In genomic region chr2:156340377-156340776, GRCh38 we compare ENCODE assay signal across 10 cellular contexts. TPM values are rescaled to one million over a fixed set of nuclear protein-coding genes. Genes with fewer than 3 reads are reported as not detected.
DNase-seq lines count a peak whose midpoint lies in the region; ATAC-seq, FAIRE-seq and TF ChIP-seq lines count a peak whose summit lies in the region.
"Had no signal": no experiment of that assay in that cellular context is flagged by ENCODE, and none has a peak within 500 bp of the region (broad histone marks: within the 10 kb centered on the region; RNA-seq: fewer than 3 reads in every experiment).

No MANE protein-coding gene starts in this region.

- WGBS in A549 (ENCODE audit: missing lambda C conversion rate) = 10% methylated on average over 1 of the region's 1 CpG

- FAIRE-seq in A549 (lab: Jason Lieb, UNC) = no peak
- FAIRE-seq: kidney had no signal

- peaks cover 0 to 11% of the 10 kb centered on the region in 2 donors for H3K36me3 Mint-ChIP-seq in activated naive CD4-positive, alpha-beta T cell treated with anti-CD3 and anti-CD28 coated beads, Interleukin-2, amount 50 U/mL, for 72 hours

- H3K4me3 ChIP-seq in A549 = peak overlapping the region; percentile 93
- no peak overlapping the region for H3K4me3 ChIP-seq in mucosa of stomach (ENCODE audit: low read length)

- TF ChIP-seq CTCF in A549 (IDR thresholded peaks at IDR 0.05) = no peak

- no peaks in the 10 kb centered on the region for H3K27me3 ChIP-seq in mucosa of stomach (ENCODE audit: control insufficient read depth, insufficient read depth, low read length)
- H3K27me3 ChIP-seq: adrenal gland had no signal

- ATAC-seq in A549 (no peak), GM18858 (IDR thresholded peaks at IDR 0.05; ENCODE audit: unreplicated experiment) (peak; percentile 10), GM21737 (IDR thresholded peaks at IDR 0.05; ENCODE audit: unreplicated experiment) (no peak)
- peak in 1 of 2 donors; percentile 13 for ATAC-seq in activated naive CD4-positive, alpha-beta T cell treated with anti-CD3 and anti-CD28 coated beads, Interleukin-2, amount 50 U/mL, for 72 hours

- peak in 1 of 2 experiments; percentile 48 for DNase-seq in A549 (ENCODE audit: low read depth in 1 of 2, low spot score in 1 of 2)
- no peak for DNase-seq in activated naive CD4-positive, alpha-beta T cell treated with anti-CD3 and anti-CD28 coated beads, Interleukin-2, amount 50 U/mL, for 72 hours (ENCODE audit: low spot score in 2 of 2)
- no peak for DNase-seq in AG08396 (ENCODE audit: low spot score)
- DNase-seq in effector CD8-positive, alpha-beta T cell (lab: John Stamatoyannopoulos, UW) = no peak
- DNase-seq in NCI-H1048 (lab: John Stamatoyannopoulos, UW) = no peak
- DNase-seq: adrenal gland, kidney had no signal

- peak overlapping the region; percentile 88 for H3K4me2 ChIP-seq in A549

- H3K9ac ChIP-seq in mucosa of stomach (ENCODE audit: low read length) = peak overlapping the region; percentile 99

- TF ChIP-seq POLR2A in A549 (IDR thresholded peaks at IDR 0.05; ENCODE audit: low read length) = no peak

- H3K9me3 Mint-ChIP-seq in activated naive CD4-positive, alpha-beta T cell treated with anti-CD3 and anti-CD28 coated beads, Interleukin-2, amount 50 U/mL, for 72 hours = no peaks in the 10 kb centered on the region

- CTCF ChIA-PET in A549 (lab: Yijun Ruan, JAX) = interaction anchor here (0.5 to 1.7 kb wide), 2 partner anchors 249 to 962 kb away, joined by 3 to 8 read pairs; no protein-coding TSS in a partner anchor

- H3K9me3 ChIP-seq in A549 (no peaks in the 10 kb centered on the region), mucosa of stomach (ENCODE audit: control insufficient read depth, low read length) (no peaks in the 10 kb centered on the region)

- H3K4me1 ChIP-seq in A549 (peaks cover 58% of the 10 kb centered on the region), mucosa of stomach (ENCODE audit: control insufficient read depth, insufficient read depth, low read length) (peaks cover 30% of the 10 kb centered on the region)

- POLR2A ChIA-PET in A549 (lab: Yijun Ruan, JAX) = interaction anchor here (0.9 to 1.6 kb wide), 4 partner anchors 60 to 96 kb away, joined by 3 to 6 read pairs (median 4); no protein-coding TSS in a partner anchor

- no peak for TF ChIP-seq EP300 in A549 (IDR thresholded peaks at IDR 0.05)

- H3K36me3 ChIP-seq in mucosa of stomach (ENCODE audit: control insufficient read depth, insufficient read depth, low read length) = no peaks in the 10 kb centered on the region
- H3K36me3 ChIP-seq: adrenal gland had no signal

- peak overlapping the region; percentile 98 to 99 for H3K27ac ChIP-seq in A549

- no peak for TF ChIP-seq RAD21 in A549 (conservative IDR thresholded peaks at IDR 0.05 in 1 of 2, IDR thresholded peaks at IDR 0.05 in 1 of 2)

- H3K27ac Mint-ChIP-seq in activated naive CD4-positive, alpha-beta T cell treated with anti-CD3 and anti-CD28 coated beads, Interleukin-2, amount 50 U/mL, for 72 hours = peak overlapping the region; percentile 92 to 99

TF ChIP-seq in A549, 52 proteins besides CTCF, POLR2A, EP300 and RAD21:
- TF ChIP-seq EHMT2 (IDR thresholded peaks at IDR 0.05; ENCODE audit: low read depth) = no peak
- no peak for TF ChIP-seq HOXB13 (CRISPR knock-in tag; IDR thresholded peaks at IDR 0.05; ENCODE audit: low read depth)
- TF ChIP-seq MYC (IDR thresholded peaks at IDR 0.05; ENCODE audit: borderline replicate concordance, low read length) = no peak
- no peak for TF ChIP-seq NPAS2 (CRISPR knock-in tag; IDR thresholded peaks at IDR 0.05; ENCODE audit: borderline replicate concordance)
- no peak for TF ChIP-seq RFX5 (IDR thresholded peaks at IDR 0.05)
- TF ChIP-seq, protein P1, sequence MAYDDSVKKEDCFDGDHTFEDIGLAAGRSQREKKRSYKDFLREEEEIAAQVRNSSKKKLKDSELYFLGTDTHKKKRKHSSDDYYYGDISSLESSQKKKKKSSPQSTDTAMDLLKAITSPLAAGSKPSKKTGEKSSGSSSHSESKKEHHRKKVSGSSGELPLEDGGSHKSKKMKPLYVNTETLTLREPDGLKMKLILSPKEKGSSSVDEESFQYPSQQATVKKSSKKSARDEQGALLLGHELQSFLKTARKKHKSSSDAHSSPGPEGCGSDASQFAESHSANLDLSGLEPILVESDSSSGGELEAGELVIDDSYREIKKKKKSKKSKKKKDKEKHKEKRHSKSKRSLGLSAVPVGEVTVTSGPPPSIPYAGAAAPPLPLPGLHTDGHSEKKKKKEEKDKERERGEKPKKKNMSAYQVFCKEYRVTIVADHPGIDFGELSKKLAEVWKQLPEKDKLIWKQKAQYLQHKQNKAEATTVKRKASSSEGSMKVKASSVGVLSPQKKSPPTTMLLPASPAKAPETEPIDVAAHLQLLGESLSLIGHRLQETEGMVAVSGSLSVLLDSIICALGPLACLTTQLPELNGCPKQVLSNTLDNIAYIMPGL (CRISPR knock-in tag; IDR thresholded peaks at IDR 0.05; ENCODE audit: borderline replicate concordance) = 0 out of 2 replicates have a peak, but pooled peaks have one; percentile 64

RNA-seq across cellular contexts. Expression of gene NR4A2, which starts 7.9 kb away (rescaled TPM):
- polyA plus RNA-seq in A549 (2011; rRNA removed) (7.3 and 9.7 TPM in 2 replicates), A549 (2017; fragmentation: RNase III; extraction: RNeasy Plus Mini Kit Qiagen cat#74134 plus additional on column Dnase treatment) (1.2 to 2.3 TPM (median 1.9 TPM) in 3 replicates)
- polyA plus RNA-seq in A549 (2012; cell fraction: cytosol; rRNA removed) = 6.7 and 12.4 TPM in 2 replicates
- 40.9 and 44.7 TPM in 2 replicates for polyA plus RNA-seq in A549 (2012; cell fraction: nucleus; rRNA removed)
- 23.9 and 29.1 TPM in 2 replicates for polyA minus RNA-seq in A549 (2011; rRNA and poly(A)+ RNA removed)
- 100 to 1,000 TPM in 1 of 2 donors, 1 to 10 TPM in 1; 9.7 to 134 TPM for total RNA-seq in activated naive CD4-positive, alpha-beta T cell treated with anti-CD3 and anti-CD28 coated beads, Interleukin-2, amount 50 U/mL, for 72 hours
